ENCODE assay signal across 8 cellular contexts in the genomic region with DNA sequence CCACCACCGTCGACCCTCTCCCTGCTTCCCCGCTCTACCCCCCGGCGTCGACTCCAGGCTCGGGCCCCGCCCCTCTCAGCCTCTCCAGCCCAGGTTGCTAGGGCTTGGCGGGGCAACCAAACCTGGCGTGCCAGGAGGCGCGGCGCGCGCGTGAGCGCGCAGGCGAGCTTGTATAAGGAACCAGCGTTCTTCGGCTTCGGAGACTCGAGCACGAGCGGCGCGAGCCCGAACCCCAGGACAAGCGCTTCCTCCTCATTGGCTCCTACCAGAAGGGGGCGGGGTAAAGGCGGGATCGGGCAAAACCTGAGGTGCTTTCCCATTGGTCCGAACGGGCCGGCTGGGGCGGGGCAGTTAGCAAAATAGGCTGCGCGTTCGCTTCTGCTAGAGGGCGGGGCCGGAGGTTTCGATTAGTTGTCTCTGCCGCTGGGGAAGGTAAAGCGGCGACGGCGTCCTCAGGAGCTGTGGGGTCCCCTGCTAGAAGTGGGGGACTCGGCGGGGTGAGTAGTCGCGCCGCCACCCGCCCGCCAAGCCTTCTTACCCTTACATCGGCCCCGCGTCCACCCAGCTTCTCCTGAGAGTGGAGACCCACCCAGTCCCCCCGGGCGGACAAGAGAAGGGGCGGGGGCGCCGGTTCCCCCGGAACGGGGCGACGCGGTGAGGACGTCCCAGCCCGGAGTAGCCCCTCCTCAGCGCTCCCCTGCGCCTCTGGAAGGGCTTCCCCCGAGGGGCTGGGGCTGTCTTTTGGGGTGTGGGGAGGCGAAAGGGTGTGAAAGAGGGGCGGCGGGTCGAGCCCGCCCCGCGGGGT. TPM values are rescaled to one million over a fixed set of nuclear protein-coding genes. Genes with fewer than 3 reads are reported as not detected.
A peak's percentile ranks its signal among the peaks of the same experiment; 100 is the strongest.
DNase-seq lines count a peak whose midpoint lies in the region; ATAC-seq and TF ChIP-seq lines count a peak whose summit lies in the region.

A gene (plus strand): TSS at position 410 of the 805 bp plus-strand sequence. CDS start 81,489 bp downstream, outside the sequence.

- H3K4me1 ChIP-seq in thoracic aorta (ENCODE audit: control insufficient read depth in 1 of 2, low read depth in 2 of 2), result peaks cover 0 to 4% of the 10 kb centered on the region in 2 donors

- peak; percentile 89 for DNase-seq in GM12864 (ENCODE audit: low read depth)
- peak; percentile 92 for DNase-seq in NCI-H1417 treated with DMSO at 0.1 percent for 48 hours (lab: John Stamatoyannopoulos, UW)
- DNase-seq in SW 1271 (lab: John Stamatoyannopoulos, UW), result peak; percentile 61 to 80
- peak; percentile 92 for DNase-seq in activated naive CD8-positive, alpha-beta T cell treated with anti-CD3 and anti-CD28 coated beads, Interleukin-2, amount 50 U/mL, for 24 hours
- DNase-seq in Right ventricle myocardium superior, result peak; percentile 98
- peak; percentile 98 for DNase-seq in osteocyte (ENCODE audit: extremely low spot score, unreplicated experiment)
- DNase-seq in thoracic aorta (ENCODE audit: low spot score), result peak; percentile 88

- no peaks in the 10 kb centered on the region for H3K27me3 ChIP-seq in thoracic aorta (replicated peaks; ENCODE audit: insufficient read depth)

- no peaks in the 10 kb centered on the region for H3K36me3 Mint-ChIP-seq in activated naive CD8-positive, alpha-beta T cell treated with anti-CD3 and anti-CD28 coated beads, Interleukin-2, amount 50 U/mL, for 24 hours (ENCODE audit: low read depth)
- H3K36me3 Mint-ChIP-seq in osteocyte (ENCODE audit: unreplicated experiment), result no peaks in the 10 kb centered on the region

- H3K4me3 ChIP-seq in GM12864 (ENCODE audit: low read depth, low read length) (peak within 1 kb of the TSS; percentile 69), thoracic aorta (peak within 1 kb of the TSS; percentile 86)

- peaks cover 10% of the 10 kb centered on the region for H3K4me1 Mint-ChIP-seq in activated naive CD8-positive, alpha-beta T cell treated with anti-CD3 and anti-CD28 coated beads, Interleukin-2, amount 50 U/mL, for 24 hours
- H3K4me1 Mint-ChIP-seq in osteocyte (ENCODE audit: unreplicated experiment), result peaks cover 24% of the 10 kb centered on the region

- ATAC-seq in HG02798 (IDR thresholded peaks at IDR 0.05; ENCODE audit: poor library complexity, unreplicated experiment) (peak; percentile 96), Right ventricle myocardium superior (ENCODE audit: poor library complexity) (peak; percentile 98), thoracic aorta (ENCODE audit: insufficient number of reproducible peaks, low FRiP score, low read depth) (peak; percentile 93)
- ATAC-seq in activated naive CD8-positive, alpha-beta T cell treated with anti-CD3 and anti-CD28 coated beads, Interleukin-2, amount 50 U/mL, for 24 hours, result peak; percentile 95

- H3K9me3 ChIP-seq in thoracic aorta, result no peaks in the 10 kb centered on the region

- peak within 1 kb of the TSS; percentile 78 for H3K4me3 Mint-ChIP-seq in activated naive CD8-positive, alpha-beta T cell treated with anti-CD3 and anti-CD28 coated beads, Interleukin-2, amount 50 U/mL, for 24 hours
- H3K4me3 Mint-ChIP-seq in osteocyte (ENCODE audit: unreplicated experiment), result peak within 1 kb of the TSS; percentile 78

- no peaks in the 10 kb centered on the region for H3K36me3 ChIP-seq in thoracic aorta

- H3K9me3 Mint-ChIP-seq in activated naive CD8-positive, alpha-beta T cell treated with anti-CD3 and anti-CD28 coated beads, Interleukin-2, amount 50 U/mL, for 24 hours, result no peaks in the 10 kb centered on the region
- H3K9me3 Mint-ChIP-seq in osteocyte (ENCODE audit: unreplicated experiment), result no peaks in the 10 kb centered on the region

- intact Hi-C loops in Right ventricle myocardium superior (cut with DNase I), result no loop called here

- H3K27ac Mint-ChIP-seq in activated naive CD8-positive, alpha-beta T cell treated with anti-CD3 and anti-CD28 coated beads, Interleukin-2, amount 50 U/mL, for 24 hours, result no peak within 1 kb of the TSS
- H3K27ac Mint-ChIP-seq in osteocyte (ENCODE audit: unreplicated experiment), result peak within 1 kb of the TSS; percentile 85

- no peaks in the 10 kb centered on the region for H3K27me3 Mint-ChIP-seq in activated naive CD8-positive, alpha-beta T cell treated with anti-CD3 and anti-CD28 coated beads, Interleukin-2, amount 50 U/mL, for 24 hours
- H3K27me3 Mint-ChIP-seq in osteocyte (ENCODE audit: unreplicated experiment), result no peaks in the 10 kb centered on the region

- TF ChIP-seq CTCF in GM12864 (IDR thresholded peaks at IDR 0.05; ENCODE audit: low read depth, low read length, missing control alignments), result no peak
- no peak for TF ChIP-seq CTCF in osteocyte (IDR thresholded peaks at IDR 0.05)
- TF ChIP-seq CTCF in thoracic aorta (IDR thresholded peaks at IDR 0.05), result no peak

- H3K27ac ChIP-seq in thoracic aorta, result peak within 1 kb of the TSS; percentile 71

RNA-seq across cellular contexts. Expression of the gene that starts here (rescaled TPM):
- total RNA-seq in Right ventricle myocardium superior, result 8.5 TPM
- total RNA-seq in osteocyte, result 10.9 and 12.6 TPM in 2 replicates
- total RNA-seq in thoracic aorta, result 10 to 100 TPM; 13.5 to 17.2 TPM

Comparison
In these comparisons a context has a peak if more than half of its experiments do, and no peak if none do; other contexts are left out.
1. Peak in every context shown above with its lines: DNase-seq, ATAC-seq, H3K4me3 ChIP-seq and H3K27ac ChIP-seq.